13 cellular contexts compared by ENCODE assay signal in genomic region chr12:66548338-66549049, GRCh38.
DNase-seq lines count a peak whose midpoint lies in the region; ATAC-seq and TF ChIP-seq lines count a peak whose summit lies in the region.
"Had no signal": no experiment of that assay in that cellular context is flagged by ENCODE, and none has a peak within 500 bp of the region (broad histone marks: within the 10 kb centered on the region; RNA-seq: fewer than 3 reads in every experiment).

No MANE protein-coding gene starts in this region.

- no peak for ATAC-seq in RWPE2 (ENCODE audit: low read depth)

- no peaks in the 10 kb centered on the region for H4K20me1 ChIP-seq in H9 (ENCODE audit: control insufficient read depth, insufficient read depth, insufficient read length)

- no peak overlapping the region for H4K91ac ChIP-seq in H9 (ENCODE audit: insufficient read length, low read depth, low read length)

- H3K14ac ChIP-seq in H9 (ENCODE audit: insufficient read depth, low read length) = no peak overlapping the region

- H2BK12ac ChIP-seq in H9 (ENCODE audit: insufficient read length, low read depth, low read length) = no peak overlapping the region

- no peak overlapping the region for H4K5ac ChIP-seq in H9 (ENCODE audit: insufficient read length, low read depth, low read length)

- DNase-seq in H9 = no peak
- no peak for DNase-seq in RWPE2 (ENCODE audit: low spot score)
- DNase-seq in mesothelial cell of epicardium (ENCODE audit: low spot score in 2 of 2, unreplicated experiment in 2 of 2) = no peak
- DNase-seq in WERI-Rb-1 = no peak
- no peak for DNase-seq in GM13976 (ENCODE audit: low spot score)
- DNase-seq in UCSD-AML1 (lab: John Stamatoyannopoulos, UW; ENCODE audit: unreplicated experiment) = no peak
- DNase-seq in activated effector memory CD4-positive, alpha-beta T cell treated with Interleukin-2 at 50 U/mL for 16 hours = no peak
- DNase-seq: activated CD4-positive, alpha-beta T cell treated with anti-CD3 and anti-CD28 coated beads, Interleukin-2, amount 10 ng/mL, durations not matched to agents 7 days and 5 days; immature natural killer cell; MG63; stimulated activated CD4-positive, alpha-beta T cell treated with anti-CD3 and anti-CD28 coated beads, Interleukin-4, amount 100 ng/mL, for 4 hours had no signal

- no peaks in the 10 kb centered on the region for H3K36me3 ChIP-seq in RWPE2 (ENCODE audit: low read depth)
- no peaks in the 10 kb centered on the region for H3K36me3 ChIP-seq in WERI-Rb-1
- H3K36me3 ChIP-seq: MG63 had no signal

- H3K56ac ChIP-seq in H9 (ENCODE audit: insufficient read length, low read depth, low read length) = no peak overlapping the region

- no peak overlapping the region for H3K9ac ChIP-seq in H9 (ENCODE audit: extremely low read depth, insufficient read length, low read length)

- TF ChIP-seq CTCF in GM12872 (IDR thresholded peaks at IDR 0.05; ENCODE audit: insufficient read depth, low read depth, low read length) (peak; percentile 28; the same call in 1 of the 3 replicates), H9 (conservative IDR thresholded peaks at IDR 0.05) (peak; percentile 63), RWPE2 (IDR thresholded peaks at IDR 0.05; ENCODE audit: poor library complexity, severe bottlenecking) (peak; percentile 11), mesothelial cell of epicardium (IDR thresholded peaks at IDR 0.05; ENCODE audit: unreplicated experiment) (peak; percentile 30), WERI-Rb-1 (IDR thresholded peaks at IDR 0.05; ENCODE audit: low read depth, low read length) (no peak), GM13976 (IDR thresholded peaks at IDR 0.05; ENCODE audit: borderline replicate concordance, control extremely low read depth, extremely low read depth, insufficient read depth, missing control alignments) (no peak)

- H3T11ph ChIP-seq in H9 (ENCODE audit: low read length) = no peak overlapping the region

- in situ Hi-C loops in GM13976 (cut with MboI; ENCODE audit: low sequenced_read_pairs, unreplicated experiment) = no loop called here

- no peak overlapping the region for H3K4ac ChIP-seq in H9 (ENCODE audit: low read depth, low read length)

- no peak overlapping the region for H2BK15ac ChIP-seq in H9 (ENCODE audit: low read depth, low read length)

- H3K4me3 ChIP-seq in RWPE2 (ENCODE audit: severe bottlenecking) = no peak overlapping the region
- no peak overlapping the region for H3K4me3 ChIP-seq in WERI-Rb-1 (ENCODE audit: low read depth, low read length)
- H3K4me3 ChIP-seq: MG63 had no signal

- H3K4me2 ChIP-seq in H9 (ENCODE audit: insufficient read depth, insufficient read length, low read length) = no peak overlapping the region

- no peak overlapping the region for H2AFZ ChIP-seq in H9 (ENCODE audit: low read length)

- no peak overlapping the region for H3K18ac ChIP-seq in H9 (ENCODE audit: insufficient read length, low read depth, low read length)

- H3K27me3 Mint-ChIP-seq in H9 (ENCODE audit: low read depth) (no peaks in the 10 kb centered on the region), mesothelial cell of epicardium (ENCODE audit: low read depth) (no peaks in the 10 kb centered on the region)
- H3K27me3 Mint-ChIP-seq: activated CD4-positive, alpha-beta T cell treated with anti-CD3 and anti-CD28 coated beads, Interleukin-2, amount 10 ng/mL, durations not matched to agents 7 days and 5 days had no signal

- no peak overlapping the region for H2BK120ac ChIP-seq in H9 (ENCODE audit: low read depth, low read length, poor library complexity, severe bottlenecking)

- H2BK20ac ChIP-seq in H9 (ENCODE audit: low read depth, low read length, poor library complexity, severe bottlenecking) = no peak overlapping the region

- H3K9me3 Mint-ChIP-seq in H9 (no peaks in the 10 kb centered on the region), mesothelial cell of epicardium (no peaks in the 10 kb centered on the region)
- H3K9me3 Mint-ChIP-seq: activated CD4-positive, alpha-beta T cell treated with anti-CD3 and anti-CD28 coated beads, Interleukin-2, amount 10 ng/mL, durations not matched to agents 7 days and 5 days; immature natural killer cell had no signal

- H2BK5ac ChIP-seq in H9 (ENCODE audit: insufficient read length, low read length) = no peak overlapping the region

- H3K4me3 Mint-ChIP-seq in H9 (no peak overlapping the region), mesothelial cell of epicardium (no peak overlapping the region)
- H3K4me3 Mint-ChIP-seq: activated CD4-positive, alpha-beta T cell treated with anti-CD3 and anti-CD28 coated beads, Interleukin-2, amount 10 ng/mL, durations not matched to agents 7 days and 5 days; activated naive CD8-positive, alpha-beta T cell; immature natural killer cell had no signal

- H3K27me3 ChIP-seq in H9 (ENCODE audit: insufficient read depth, low read length) (no peaks in the 10 kb centered on the region), RWPE2 (ENCODE audit: insufficient read depth, poor library complexity, severe bottlenecking) (no peaks in the 10 kb centered on the region), WERI-Rb-1 (ENCODE audit: insufficient read depth, low read depth, severe bottlenecking) (no peaks in the 10 kb centered on the region)
- H3K27me3 ChIP-seq: MG63 had no signal

- no peak overlapping the region for H3K23ac ChIP-seq in H9 (ENCODE audit: insufficient read length, low read depth, low read length)

- no peak overlapping the region for H2AK5ac ChIP-seq in H9 (ENCODE audit: insufficient read length, low read length)

- no peaks in the 10 kb centered on the region for H3K79me2 ChIP-seq in H9 (ENCODE audit: insufficient read depth, low read length)

- no peak overlapping the region for H3K27ac ChIP-seq in H9 (ENCODE audit: insufficient read length, low read depth, low read length)
- no peak overlapping the region for H3K27ac ChIP-seq in RWPE2 (ENCODE audit: poor library complexity, severe bottlenecking)
- no peak overlapping the region for H3K27ac ChIP-seq in WERI-Rb-1

- H3K23me2 ChIP-seq in H9 (ENCODE audit: insufficient read length, low read depth, low read length, poor library complexity, severe bottlenecking) = no peaks in the 10 kb centered on the region

- H3K27ac Mint-ChIP-seq in H9 (no peak overlapping the region), mesothelial cell of epicardium (no peak overlapping the region)
- H3K27ac Mint-ChIP-seq: activated CD4-positive, alpha-beta T cell treated with anti-CD3 and anti-CD28 coated beads, Interleukin-2, amount 10 ng/mL, durations not matched to agents 7 days and 5 days; activated naive CD8-positive, alpha-beta T cell; immature natural killer cell had no signal

- H3K36me3 Mint-ChIP-seq in H9 (ENCODE audit: insufficient read depth in 1 of 3, low read depth in 3 of 3) (no peaks in the 10 kb centered on the region), mesothelial cell of epicardium (no peaks in the 10 kb centered on the region)
- H3K36me3 Mint-ChIP-seq: activated naive CD8-positive, alpha-beta T cell; immature natural killer cell had no signal

- no CpG with 5 or more reads among the region's 4 CpGs for WGBS in H9 (ENCODE audit: extremely low coverage, insufficient read length, low lambda C conversion rate)

- no peaks in the 10 kb centered on the region for H3K4me1 Mint-ChIP-seq in H9
- no peaks in the 10 kb centered on the region for H3K4me1 Mint-ChIP-seq in mesothelial cell of epicardium
- H3K4me1 Mint-ChIP-seq: activated CD4-positive, alpha-beta T cell treated with anti-CD3 and anti-CD28 coated beads, Interleukin-2, amount 10 ng/mL, durations not matched to agents 7 days and 5 days; immature natural killer cell had no signal

- no peaks in the 10 kb centered on the region for H3K79me1 ChIP-seq in H9 (ENCODE audit: insufficient read depth, low read depth, low read length, poor library complexity, severe bottlenecking)

- H3K9me3 ChIP-seq in H9 (ENCODE audit: control insufficient read depth, low read depth, low read length) = no peaks in the 10 kb centered on the region
- H3K9me3 ChIP-seq in RWPE2 (ENCODE audit: severe bottlenecking) = no peaks in the 10 kb centered on the region
- H3K9me3 ChIP-seq in WERI-Rb-1 (ENCODE audit: severe bottlenecking) = no peaks in the 10 kb centered on the region
- H3K9me3 ChIP-seq: MG63 had no signal

- H4K8ac ChIP-seq in H9 (replicated peaks; ENCODE audit: insufficient read length, low read depth, low read length) = no peak overlapping the region

- H3K4me1 ChIP-seq in H9 (ENCODE audit: insufficient read depth, low read length) (no peaks in the 10 kb centered on the region; the same call in 1 of the 2 replicates), RWPE2 (ENCODE audit: insufficient read depth, poor library complexity, severe bottlenecking) (no peaks in the 10 kb centered on the region)

Comparison
In these comparisons a context has a peak if more than half of its experiments do, and no peak if none do; other contexts are left out.
1. CTCF ChIP-seq: peak in GM12872 (single experiment), H9 (single experiment), RWPE2 (single experiment) and mesothelial cell of epicardium (single experiment); none in WERI-Rb-1 (single experiment) and GM13976 (single experiment).